Comparison of ENCODE assay signal across 8 cellular contexts in the genomic region with DNA sequence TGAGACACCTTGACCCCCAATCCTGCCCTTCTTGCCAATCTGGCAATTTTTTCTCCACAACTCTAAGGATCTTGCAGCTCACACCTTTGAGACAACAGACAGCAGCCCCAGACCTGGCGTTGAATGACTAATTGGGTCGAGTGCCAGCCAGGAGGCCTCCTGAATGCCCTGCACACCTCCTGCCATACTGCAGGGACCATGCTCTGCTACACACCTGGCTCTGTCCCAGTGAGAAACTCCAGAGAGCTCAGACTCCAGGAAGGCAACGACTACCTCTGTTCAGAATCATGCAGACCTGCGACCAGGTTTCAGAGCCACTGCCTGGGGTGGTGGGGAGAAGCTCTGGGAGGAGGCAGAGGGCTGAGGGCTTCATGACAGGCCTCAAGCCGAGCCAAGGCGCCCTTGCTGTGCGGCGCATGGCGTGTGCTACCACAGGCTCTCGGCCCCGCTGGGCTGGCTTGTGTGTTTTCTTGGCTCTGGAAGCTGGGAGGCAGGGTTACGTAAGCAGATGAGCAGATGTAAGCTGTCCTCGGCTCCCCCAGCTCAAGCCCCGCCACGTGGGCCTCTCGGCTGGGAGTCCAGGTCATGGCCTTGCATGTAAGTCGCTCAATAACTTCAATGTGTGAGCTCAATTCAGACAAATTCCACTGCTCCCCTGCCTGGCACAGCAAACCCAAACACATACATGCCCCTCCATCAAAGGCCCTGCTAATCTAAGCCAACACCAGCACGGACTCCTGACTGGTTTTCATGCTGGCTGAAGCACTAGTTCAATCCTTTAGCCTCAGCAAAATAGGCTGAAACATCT. TPM values are rescaled to one million over a fixed set of nuclear protein-coding genes. Genes with fewer than 3 reads are reported as not detected.
DNase-seq lines count a peak whose midpoint lies in the region; ATAC-seq and TF ChIP-seq lines count a peak whose summit lies in the region.

No MANE protein-coding gene starts in this region.

- ATAC-seq in foreskin keratinocyte (peak; percentile 64), HG02884 (IDR thresholded peaks at IDR 0.05; ENCODE audit: unreplicated experiment) (no peak)

- H3K27me3 ChIP-seq in foreskin keratinocyte: no peaks in the 10 kb centered on the region
- no peaks in the 10 kb centered on the region for H3K27me3 ChIP-seq in trophoblast cell (ENCODE audit: insufficient read depth, low read length)

- H3K4me1 ChIP-seq in foreskin keratinocyte (peaks cover 6% of the 10 kb centered on the region), trophoblast cell (ENCODE audit: control insufficient read depth in 1 of 2, insufficient read depth in 2 of 2, low read length in 2 of 2) (peaks cover 29 to 41% of the 10 kb centered on the region in 2 experiments)

- no peak overlapping the region for H4K12ac ChIP-seq in trophoblast cell (ENCODE audit: low read depth, low read length)

- H4K91ac ChIP-seq in trophoblast cell (ENCODE audit: low read depth, low read length): no peak overlapping the region

- WGBS in trophoblast cell (ENCODE audit: extremely low coverage, insufficient coverage, insufficient read length): no CpG with 5 or more reads among the region's 18 CpGs

- H3K27ac ChIP-seq in foreskin keratinocyte: no peak overlapping the region
- no peak overlapping the region for H3K27ac ChIP-seq in trophoblast cell (ENCODE audit: low read depth, low read length)

- no peak overlapping the region for H2BK5ac ChIP-seq in trophoblast cell (ENCODE audit: low read depth, low read length, poor library complexity)

- peaks cover 6 to 7% of the 10 kb centered on the region in 2 experiments for H3K36me3 ChIP-seq in trophoblast cell (ENCODE audit: control insufficient read depth in 1 of 2, insufficient read depth in 2 of 2, low read length in 2 of 2)

- H2AK5ac ChIP-seq in trophoblast cell (ENCODE audit: low read length): no peak overlapping the region

- H2AFZ ChIP-seq in trophoblast cell (ENCODE audit: insufficient read depth, low read length, poor library complexity): peak overlapping the region; percentile 8

- H3K4me2 ChIP-seq in trophoblast cell (ENCODE audit: low read length): no peak overlapping the region

- H2BK12ac ChIP-seq in trophoblast cell (ENCODE audit: low read length): no peak overlapping the region

- H3K9ac ChIP-seq in trophoblast cell (ENCODE audit: low read length): peak overlapping the region; percentile 29

- TF ChIP-seq CTCF in foreskin keratinocyte (conservative IDR thresholded peaks at IDR 0.05): no peak

- H4K8ac ChIP-seq in trophoblast cell (ENCODE audit: low read depth, low read length): no peak overlapping the region

- H3K79me2 ChIP-seq in trophoblast cell (ENCODE audit: control insufficient read depth, insufficient read depth, low read length, poor library complexity): peaks cover 30% of the 10 kb centered on the region

- H2BK120ac ChIP-seq in trophoblast cell (ENCODE audit: insufficient read depth, low read length, poor library complexity): no peak overlapping the region

- DNase-seq in GM04503 (ENCODE audit: low read depth) (peak; percentile 70), RPMI7951 (ENCODE audit: low read depth) (peak; percentile 93), foreskin keratinocyte (no peak), trophoblast cell (no peak), NCI-H69 (lab: John Stamatoyannopoulos, UW) (no peak), foreskin melanocyte (no peak)
- DNase-seq in stimulated activated naive CD4-positive, alpha-beta T cell (lab: John Stamatoyannopoulos, UW): no peak

- no peak overlapping the region for H3K4me3 ChIP-seq in trophoblast cell (ENCODE audit: low read depth, low read length)

- no peak overlapping the region for H3K23ac ChIP-seq in trophoblast cell (ENCODE audit: low read length)

- no peaks in the 10 kb centered on the region for H3K9me3 ChIP-seq in trophoblast cell (ENCODE audit: insufficient read depth, low read depth, low read length)

- H3K14ac ChIP-seq in trophoblast cell (ENCODE audit: low read length): peak overlapping the region; percentile 8

- H3K4ac ChIP-seq in trophoblast cell (ENCODE audit: low read depth, low read length): peak overlapping the region; percentile 23

- peak overlapping the region; percentile 45 for H3K18ac ChIP-seq in trophoblast cell (ENCODE audit: low read length)

- peaks cover under 1% of the 10 kb centered on the region for H3K79me1 ChIP-seq in trophoblast cell (ENCODE audit: low read length)

RNA-seq across cellular contexts. Expression of gene B4GALT1, which starts 27.5 kb away (rescaled TPM):
- 35.4 and 38.7 TPM in 2 replicates for total RNA-seq in RPMI7951 (2014; rRNA removed; shearing (Covaris generic))
- total RNA-seq in foreskin keratinocyte: 61.8 and 83.6 TPM in 2 replicates
- polyA plus RNA-seq in foreskin keratinocyte: 55.4 and 62.0 TPM in 2 replicates
- 119 and 122 TPM in 2 replicates for polyA plus RNA-seq in trophoblast cell (2013)

Comparison
In these comparisons a context has a peak if more than half of its experiments do, and no peak if none do; other contexts are left out.
1. DNase-seq: peak in GM04503 (single experiment) and RPMI7951 (single experiment); none in foreskin keratinocyte (0 of 2), trophoblast cell (0 of 2), NCI-H69 (single experiment), stimulated activated naive CD4-positive, alpha-beta T cell (0 of 6) and foreskin melanocyte (single experiment).